In the genomic region with DNA sequence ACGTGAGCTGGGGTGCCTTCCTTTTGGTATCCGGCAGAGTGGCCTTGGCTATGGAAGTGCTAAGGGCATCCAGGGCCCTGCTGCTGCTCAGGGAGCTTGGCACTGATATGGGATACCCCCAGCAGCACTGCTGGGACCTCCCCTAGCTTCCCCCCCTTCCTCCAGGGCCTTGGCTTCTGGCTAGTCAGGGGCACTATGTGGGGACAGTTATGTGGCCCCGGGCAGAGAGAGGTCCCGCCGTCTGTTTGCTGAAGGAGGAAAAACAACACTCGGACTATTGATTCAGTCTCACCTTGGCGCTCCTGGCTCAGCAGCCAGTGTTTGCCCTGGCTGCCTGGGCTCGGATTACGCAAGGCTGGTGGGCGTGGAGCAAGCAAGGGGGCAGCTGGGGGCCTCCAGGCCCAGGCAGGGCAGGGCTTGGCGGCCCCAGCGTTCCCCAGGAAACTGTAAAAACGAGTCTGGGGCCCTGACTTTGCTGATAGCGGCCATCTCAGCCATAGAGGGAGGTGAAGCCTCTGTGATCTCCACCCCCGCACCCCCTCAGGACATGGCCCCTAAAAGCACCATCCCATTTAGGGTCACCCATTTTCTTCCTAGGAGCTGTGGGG, we compare ENCODE assay signal across 1 cellular context.
A peak's percentile ranks its signal among the peaks of the same experiment; 100 is the strongest.
TF ChIP-seq lines count a peak whose summit lies in the region.

No MANE protein-coding gene starts in this region.

TF ChIP-seq in HepG2, 621 proteins besides CTCF, POLR2A, EP300 and RAD21 (continued from another document and continues in another):
- TF ChIP-seq, protein P1, sequence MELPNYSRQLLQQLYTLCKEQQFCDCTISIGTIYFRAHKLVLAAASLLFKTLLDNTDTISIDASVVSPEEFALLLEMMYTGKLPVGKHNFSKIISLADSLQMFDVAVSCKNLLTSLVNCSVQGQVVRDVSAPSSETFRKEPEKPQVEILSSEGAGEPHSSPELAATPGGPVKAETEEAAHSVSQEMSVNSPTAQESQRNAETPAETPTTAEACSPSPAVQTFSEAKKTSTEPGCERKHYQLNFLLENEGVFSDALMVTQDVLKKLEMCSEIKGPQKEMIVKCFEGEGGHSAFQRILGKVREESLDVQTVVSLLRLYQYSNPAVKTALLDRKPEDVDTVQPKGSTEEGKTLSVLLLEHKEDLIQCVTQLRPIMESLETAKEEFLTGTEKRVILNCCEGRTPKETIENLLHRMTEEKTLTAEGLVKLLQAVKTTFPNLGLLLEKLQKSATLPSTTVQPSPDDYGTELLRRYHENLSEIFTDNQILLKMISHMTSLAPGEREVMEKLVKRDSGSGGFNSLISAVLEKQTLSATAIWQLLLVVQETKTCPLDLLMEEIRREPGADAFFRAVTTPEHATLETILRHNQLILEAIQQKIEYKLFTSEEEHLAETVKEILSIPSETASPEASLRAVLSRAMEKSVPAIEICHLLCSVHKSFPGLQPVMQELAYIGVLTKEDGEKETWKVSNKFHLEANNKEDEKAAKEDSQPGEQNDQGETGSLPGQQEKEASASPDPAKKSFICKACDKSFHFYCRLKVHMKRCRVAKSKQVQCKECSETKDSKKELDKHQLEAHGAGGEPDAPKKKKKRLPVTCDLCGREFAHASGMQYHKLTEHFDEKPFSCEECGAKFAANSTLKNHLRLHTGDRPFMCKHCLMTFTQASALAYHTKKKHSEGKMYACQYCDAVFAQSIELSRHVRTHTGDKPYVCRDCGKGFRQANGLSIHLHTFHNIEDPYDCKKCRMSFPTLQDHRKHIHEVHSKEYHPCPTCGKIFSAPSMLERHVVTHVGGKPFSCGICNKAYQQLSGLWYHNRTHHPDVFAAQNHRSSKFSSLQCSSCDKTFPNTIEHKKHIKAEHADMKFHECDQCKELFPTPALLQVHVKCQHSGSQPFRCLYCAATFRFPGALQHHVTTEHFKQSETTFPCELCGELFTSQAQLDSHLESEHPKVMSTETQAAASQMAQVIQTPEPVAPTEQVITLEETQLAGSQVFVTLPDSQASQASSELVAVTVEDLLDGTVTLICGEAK (IDR thresholded peaks at IDR 0.05) = no peak
- TF ChIP-seq, protein P1 (CRISPR knock-in tag; IDR thresholded peaks at IDR 0.05) = peak; percentile 85
- TF ChIP-seq ARNT2 (CRISPR knock-in tag; IDR thresholded peaks at IDR 0.05; ENCODE audit: low read depth) = peak; percentile 96
- TF ChIP-seq, protein P2, sequence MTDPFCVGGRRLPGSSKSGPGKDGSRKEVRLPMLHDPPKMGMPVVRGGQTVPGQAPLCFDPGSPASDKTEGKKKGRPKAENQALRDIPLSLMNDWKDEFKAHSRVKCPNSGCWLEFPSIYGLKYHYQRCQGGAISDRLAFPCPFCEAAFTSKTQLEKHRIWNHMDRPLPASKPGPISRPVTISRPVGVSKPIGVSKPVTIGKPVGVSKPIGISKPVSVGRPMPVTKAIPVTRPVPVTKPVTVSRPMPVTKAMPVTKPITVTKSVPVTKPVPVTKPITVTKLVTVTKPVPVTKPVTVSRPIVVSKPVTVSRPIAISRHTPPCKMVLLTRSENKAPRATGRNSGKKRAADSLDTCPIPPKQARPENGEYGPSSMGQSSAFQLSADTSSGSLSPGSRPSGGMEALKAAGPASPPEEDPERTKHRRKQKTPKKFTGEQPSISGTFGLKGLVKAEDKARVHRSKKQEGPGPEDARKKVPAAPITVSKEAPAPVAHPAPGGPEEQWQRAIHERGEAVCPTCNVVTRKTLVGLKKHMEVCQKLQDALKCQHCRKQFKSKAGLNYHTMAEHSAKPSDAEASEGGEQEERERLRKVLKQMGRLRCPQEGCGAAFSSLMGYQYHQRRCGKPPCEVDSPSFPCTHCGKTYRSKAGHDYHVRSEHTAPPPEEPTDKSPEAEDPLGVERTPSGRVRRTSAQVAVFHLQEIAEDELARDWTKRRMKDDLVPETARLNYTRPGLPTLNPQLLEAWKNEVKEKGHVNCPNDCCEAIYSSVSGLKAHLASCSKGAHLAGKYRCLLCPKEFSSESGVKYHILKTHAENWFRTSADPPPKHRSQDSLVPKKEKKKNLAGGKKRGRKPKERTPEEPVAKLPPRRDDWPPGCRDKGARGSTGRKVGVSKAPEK (CRISPR knock-in tag; IDR thresholded peaks at IDR 0.05; ENCODE audit: borderline replicate concordance) = peak; percentile 96; the same call in 1 of the 2 replicates
- peak; percentile 57; the same call in 1 of the 2 replicates for TF ChIP-seq ZFP82 (CRISPR knock-in tag; IDR thresholded peaks at IDR 0.05; ENCODE audit: borderline replicate concordance)
- TF ChIP-seq HNRNPLL (IDR thresholded peaks at IDR 0.05; ENCODE audit: low read depth, low read length, poor library complexity, severe bottlenecking) = peak; percentile 61
- TF ChIP-seq ZNF556 (CRISPR knock-in tag; IDR thresholded peaks at IDR 0.05; ENCODE audit: borderline replicate concordance) = peak; percentile 90
- TF ChIP-seq, protein P3, sequence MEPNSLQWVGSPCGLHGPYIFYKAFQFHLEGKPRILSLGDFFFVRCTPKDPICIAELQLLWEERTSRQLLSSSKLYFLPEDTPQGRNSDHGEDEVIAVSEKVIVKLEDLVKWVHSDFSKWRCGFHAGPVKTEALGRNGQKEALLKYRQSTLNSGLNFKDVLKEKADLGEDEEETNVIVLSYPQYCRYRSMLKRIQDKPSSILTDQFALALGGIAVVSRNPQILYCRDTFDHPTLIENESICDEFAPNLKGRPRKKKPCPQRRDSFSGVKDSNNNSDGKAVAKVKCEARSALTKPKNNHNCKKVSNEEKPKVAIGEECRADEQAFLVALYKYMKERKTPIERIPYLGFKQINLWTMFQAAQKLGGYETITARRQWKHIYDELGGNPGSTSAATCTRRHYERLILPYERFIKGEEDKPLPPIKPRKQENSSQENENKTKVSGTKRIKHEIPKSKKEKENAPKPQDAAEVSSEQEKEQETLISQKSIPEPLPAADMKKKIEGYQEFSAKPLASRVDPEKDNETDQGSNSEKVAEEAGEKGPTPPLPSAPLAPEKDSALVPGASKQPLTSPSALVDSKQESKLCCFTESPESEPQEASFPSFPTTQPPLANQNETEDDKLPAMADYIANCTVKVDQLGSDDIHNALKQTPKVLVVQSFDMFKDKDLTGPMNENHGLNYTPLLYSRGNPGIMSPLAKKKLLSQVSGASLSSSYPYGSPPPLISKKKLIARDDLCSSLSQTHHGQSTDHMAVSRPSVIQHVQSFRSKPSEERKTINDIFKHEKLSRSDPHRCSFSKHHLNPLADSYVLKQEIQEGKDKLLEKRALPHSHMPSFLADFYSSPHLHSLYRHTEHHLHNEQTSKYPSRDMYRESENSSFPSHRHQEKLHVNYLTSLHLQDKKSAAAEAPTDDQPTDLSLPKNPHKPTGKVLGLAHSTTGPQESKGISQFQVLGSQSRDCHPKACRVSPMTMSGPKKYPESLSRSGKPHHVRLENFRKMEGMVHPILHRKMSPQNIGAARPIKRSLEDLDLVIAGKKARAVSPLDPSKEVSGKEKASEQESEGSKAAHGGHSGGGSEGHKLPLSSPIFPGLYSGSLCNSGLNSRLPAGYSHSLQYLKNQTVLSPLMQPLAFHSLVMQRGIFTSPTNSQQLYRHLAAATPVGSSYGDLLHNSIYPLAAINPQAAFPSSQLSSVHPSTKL (CRISPR knock-in tag; IDR thresholded peaks at IDR 0.05) = peak; percentile 99
- TF ChIP-seq, protein P4, sequence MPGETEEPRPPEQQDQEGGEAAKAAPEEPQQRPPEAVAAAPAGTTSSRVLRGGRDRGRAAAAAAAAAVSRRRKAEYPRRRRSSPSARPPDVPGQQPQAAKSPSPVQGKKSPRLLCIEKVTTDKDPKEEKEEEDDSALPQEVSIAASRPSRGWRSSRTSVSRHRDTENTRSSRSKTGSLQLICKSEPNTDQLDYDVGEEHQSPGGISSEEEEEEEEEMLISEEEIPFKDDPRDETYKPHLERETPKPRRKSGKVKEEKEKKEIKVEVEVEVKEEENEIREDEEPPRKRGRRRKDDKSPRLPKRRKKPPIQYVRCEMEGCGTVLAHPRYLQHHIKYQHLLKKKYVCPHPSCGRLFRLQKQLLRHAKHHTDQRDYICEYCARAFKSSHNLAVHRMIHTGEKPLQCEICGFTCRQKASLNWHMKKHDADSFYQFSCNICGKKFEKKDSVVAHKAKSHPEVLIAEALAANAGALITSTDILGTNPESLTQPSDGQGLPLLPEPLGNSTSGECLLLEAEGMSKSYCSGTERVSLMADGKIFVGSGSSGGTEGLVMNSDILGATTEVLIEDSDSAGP (CRISPR knock-in tag; IDR thresholded peaks at IDR 0.05; ENCODE audit: borderline replicate concordance) = peak; percentile 95
- peak; percentile 89; the same call in 1 of the 2 replicates for TF ChIP-seq GTF3A (CRISPR knock-in tag; conservative IDR thresholded peaks at IDR 0.05)
- TF ChIP-seq HMGA1 (CRISPR knock-in tag; conservative IDR thresholded peaks at IDR 0.05) = no peak
- TF ChIP-seq CENPT (CRISPR knock-in tag; IDR thresholded peaks at IDR 0.05; ENCODE audit: low read depth) = 0 out of 2 replicates have a peak, but pooled peaks have one; percentile 53
- TF ChIP-seq, protein P5, sequence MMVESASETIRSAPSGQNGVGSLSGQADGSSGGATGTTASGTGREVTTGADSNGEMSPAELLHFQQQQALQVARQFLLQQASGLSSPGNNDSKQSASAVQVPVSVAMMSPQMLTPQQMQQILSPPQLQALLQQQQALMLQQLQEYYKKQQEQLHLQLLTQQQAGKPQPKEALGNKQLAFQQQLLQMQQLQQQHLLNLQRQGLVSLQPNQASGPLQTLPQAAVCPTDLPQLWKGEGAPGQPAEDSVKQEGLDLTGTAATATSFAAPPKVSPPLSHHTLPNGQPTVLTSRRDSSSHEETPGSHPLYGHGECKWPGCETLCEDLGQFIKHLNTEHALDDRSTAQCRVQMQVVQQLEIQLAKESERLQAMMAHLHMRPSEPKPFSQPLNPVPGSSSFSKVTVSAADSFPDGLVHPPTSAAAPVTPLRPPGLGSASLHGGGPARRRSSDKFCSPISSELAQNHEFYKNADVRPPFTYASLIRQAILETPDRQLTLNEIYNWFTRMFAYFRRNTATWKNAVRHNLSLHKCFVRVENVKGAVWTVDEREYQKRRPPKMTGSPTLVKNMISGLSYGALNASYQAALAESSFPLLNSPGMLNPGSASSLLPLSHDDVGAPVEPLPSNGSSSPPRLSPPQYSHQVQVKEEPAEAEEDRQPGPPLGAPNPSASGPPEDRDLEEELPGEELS (CRISPR knock-in tag; IDR thresholded peaks at IDR 0.05) = peak; percentile 98
- peak; percentile 59; the same call in 1 of the 2 replicates for TF ChIP-seq ZNF652 (CRISPR knock-in tag; IDR thresholded peaks at IDR 0.05; ENCODE audit: borderline replicate concordance, low read depth)
- TF ChIP-seq ZBTB38 (CRISPR knock-in tag; IDR thresholded peaks at IDR 0.05) = 0 out of 2 replicates have a peak, but pooled peaks have one; percentile 62
- TF ChIP-seq, protein P6, sequence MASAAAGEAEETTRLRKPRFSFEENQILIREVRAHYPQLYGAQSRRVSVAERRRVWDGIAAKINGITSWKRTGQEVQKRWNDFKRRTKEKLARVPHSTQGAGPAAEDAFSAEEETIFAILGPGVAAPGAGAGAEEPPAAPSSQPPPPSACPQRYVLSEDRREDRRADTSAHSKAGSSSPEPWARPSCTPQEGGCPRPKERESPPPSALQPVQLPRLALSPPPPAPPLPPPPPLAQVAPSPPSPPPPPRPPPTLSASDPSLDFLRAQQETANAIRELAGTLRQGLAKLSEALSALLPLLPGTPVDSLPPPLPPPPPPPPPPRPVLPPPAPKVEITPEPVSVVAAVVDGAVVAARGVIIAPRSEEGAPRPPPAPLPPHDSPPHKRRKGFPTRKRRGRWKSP (CRISPR knock-in tag; IDR thresholded peaks at IDR 0.05) = peak; percentile 85; the same call in 1 of the 2 replicates
- TF ChIP-seq, protein P7, sequence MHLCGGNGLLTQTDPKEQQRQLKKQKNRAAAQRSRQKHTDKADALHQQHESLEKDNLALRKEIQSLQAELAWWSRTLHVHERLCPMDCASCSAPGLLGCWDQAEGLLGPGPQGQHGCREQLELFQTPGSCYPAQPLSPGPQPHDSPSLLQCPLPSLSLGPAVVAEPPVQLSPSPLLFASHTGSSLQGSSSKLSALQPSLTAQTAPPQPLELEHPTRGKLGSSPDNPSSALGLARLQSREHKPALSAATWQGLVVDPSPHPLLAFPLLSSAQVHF (CRISPR knock-in tag; IDR thresholded peaks at IDR 0.05) = peak; percentile 73; the same call in 1 of the 2 replicates
- TF ChIP-seq ZNF138 (CRISPR knock-in tag; IDR thresholded peaks at IDR 0.05; ENCODE audit: low read depth) = no peak
- peak; percentile 71; the same call in 1 of the 3 replicates for TF ChIP-seq MXI1 (IDR thresholded peaks at IDR 0.05; ENCODE audit: borderline replicate concordance, low read depth, low read length)
- TF ChIP-seq GATA4 (IDR thresholded peaks at IDR 0.05; ENCODE audit: borderline replicate concordance, low read depth) = peak; percentile 82; the same call in 1 of the 2 replicates
- TF ChIP-seq, protein P8, sequence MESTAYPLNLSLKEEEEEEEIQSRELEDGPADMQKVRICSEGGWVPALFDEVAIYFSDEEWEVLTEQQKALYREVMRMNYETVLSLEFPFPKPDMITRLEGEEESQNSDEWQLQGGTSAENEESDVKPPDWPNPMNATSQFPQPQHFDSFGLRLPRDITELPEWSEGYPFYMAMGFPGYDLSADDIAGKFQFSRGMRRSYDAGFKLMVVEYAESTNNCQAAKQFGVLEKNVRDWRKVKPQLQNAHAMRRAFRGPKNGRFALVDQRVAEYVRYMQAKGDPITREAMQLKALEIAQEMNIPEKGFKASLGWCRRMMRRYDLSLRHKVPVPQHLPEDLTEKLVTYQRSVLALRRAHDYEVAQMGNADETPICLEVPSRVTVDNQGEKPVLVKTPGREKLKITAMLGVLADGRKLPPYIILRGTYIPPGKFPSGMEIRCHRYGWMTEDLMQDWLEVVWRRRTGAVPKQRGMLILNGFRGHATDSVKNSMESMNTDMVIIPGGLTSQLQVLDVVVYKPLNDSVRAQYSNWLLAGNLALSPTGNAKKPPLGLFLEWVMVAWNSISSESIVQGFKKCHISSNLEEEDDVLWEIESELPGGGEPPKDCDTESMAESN (CRISPR knock-in tag; conservative IDR thresholded peaks at IDR 0.05) = peak; percentile 97
- TF ChIP-seq POLR2AphosphoS2 (IDR thresholded peaks at IDR 0.05; ENCODE audit: low read depth, low read length) = no peak
- peak; percentile 96 for TF ChIP-seq ATF7-NPFF (CRISPR knock-in tag; IDR thresholded peaks at IDR 0.05; ENCODE audit: low read depth)
- peak; percentile 100 for TF ChIP-seq TBX2 (CRISPR knock-in tag; IDR thresholded peaks at IDR 0.05; ENCODE audit: borderline replicate concordance)
- TF ChIP-seq SIN3A (IDR thresholded peaks at IDR 0.05; ENCODE audit: borderline replicate concordance, low read depth, low read length) = no peak
